Comparison of ENCODE assay signal across 1 cellular context in the genomic region with DNA sequence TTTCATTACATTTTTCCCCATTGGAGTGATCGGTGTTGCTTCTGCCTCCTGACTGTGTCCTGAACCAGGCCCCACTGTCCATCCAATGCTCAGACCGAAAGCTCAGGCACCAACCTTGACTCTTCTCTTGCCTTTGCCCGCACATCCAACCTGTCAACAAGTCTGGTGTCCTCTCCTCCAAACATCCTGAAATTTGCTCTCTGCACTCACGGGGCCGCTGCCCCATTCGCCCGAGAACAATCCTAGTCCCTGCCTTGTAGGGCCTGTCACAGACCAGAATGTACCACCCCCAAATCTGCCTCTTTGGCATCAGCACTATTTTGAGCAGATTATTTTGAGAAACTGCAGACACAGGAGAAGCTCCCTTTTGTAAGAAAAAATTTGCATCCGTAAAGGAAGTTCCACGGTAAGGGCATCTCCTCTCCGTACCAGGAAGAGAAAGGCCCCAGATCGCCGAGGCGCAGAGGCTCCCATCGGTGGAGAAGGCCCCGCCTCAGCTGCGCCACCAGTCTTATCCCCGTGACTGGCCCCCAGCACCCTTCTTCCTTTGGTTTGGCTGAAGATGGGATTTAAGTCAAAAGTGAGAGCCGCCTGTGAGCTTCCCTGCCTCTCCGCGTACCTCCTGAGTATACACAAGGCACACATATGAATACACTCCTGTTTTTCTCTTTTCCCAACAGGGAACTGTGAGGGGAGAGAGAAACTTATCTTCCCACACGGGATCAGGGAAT.
TF ChIP-seq lines count a peak whose summit lies in the region.

No MANE protein-coding gene starts in this region.

TF ChIP-seq in HepG2, 621 proteins besides CTCF, POLR2A, EP300 and RAD21 (continued from another document):
- TF ChIP-seq, protein P1, sequence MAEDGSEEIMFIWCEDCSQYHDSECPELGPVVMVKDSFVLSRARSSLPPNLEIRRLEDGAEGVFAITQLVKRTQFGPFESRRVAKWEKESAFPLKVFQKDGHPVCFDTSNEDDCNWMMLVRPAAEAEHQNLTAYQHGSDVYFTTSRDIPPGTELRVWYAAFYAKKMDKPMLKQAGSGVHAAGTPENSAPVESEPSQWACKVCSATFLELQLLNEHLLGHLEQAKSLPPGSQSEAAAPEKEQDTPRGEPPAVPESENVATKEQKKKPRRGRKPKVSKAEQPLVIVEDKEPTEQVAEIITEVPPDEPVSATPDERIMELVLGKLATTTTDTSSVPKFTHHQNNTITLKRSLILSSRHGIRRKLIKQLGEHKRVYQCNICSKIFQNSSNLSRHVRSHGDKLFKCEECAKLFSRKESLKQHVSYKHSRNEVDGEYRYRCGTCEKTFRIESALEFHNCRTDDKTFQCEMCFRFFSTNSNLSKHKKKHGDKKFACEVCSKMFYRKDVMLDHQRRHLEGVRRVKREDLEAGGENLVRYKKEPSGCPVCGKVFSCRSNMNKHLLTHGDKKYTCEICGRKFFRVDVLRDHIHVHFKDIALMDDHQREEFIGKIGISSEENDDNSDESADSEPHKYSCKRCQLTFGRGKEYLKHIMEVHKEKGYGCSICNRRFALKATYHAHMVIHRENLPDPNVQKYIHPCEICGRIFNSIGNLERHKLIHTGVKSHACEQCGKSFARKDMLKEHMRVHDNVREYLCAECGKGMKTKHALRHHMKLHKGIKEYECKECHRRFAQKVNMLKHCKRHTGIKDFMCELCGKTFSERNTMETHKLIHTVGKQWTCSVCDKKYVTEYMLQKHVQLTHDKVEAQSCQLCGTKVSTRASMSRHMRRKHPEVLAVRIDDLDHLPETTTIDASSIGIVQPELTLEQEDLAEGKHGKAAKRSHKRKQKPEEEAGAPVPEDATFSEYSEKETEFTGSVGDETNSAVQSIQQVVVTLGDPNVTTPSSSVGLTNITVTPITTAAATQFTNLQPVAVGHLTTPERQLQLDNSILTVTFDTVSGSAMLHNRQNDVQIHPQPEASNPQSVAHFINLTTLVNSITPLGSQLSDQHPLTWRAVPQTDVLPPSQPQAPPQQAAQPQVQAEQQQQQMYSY (CRISPR knock-in tag; IDR thresholded peaks at IDR 0.05), result no peak
- TF ChIP-seq HMGA1 (CRISPR knock-in tag; conservative IDR thresholded peaks at IDR 0.05), result no peak
